Comparison of ENCODE assay signal across 1 cellular context in the genomic region with DNA sequence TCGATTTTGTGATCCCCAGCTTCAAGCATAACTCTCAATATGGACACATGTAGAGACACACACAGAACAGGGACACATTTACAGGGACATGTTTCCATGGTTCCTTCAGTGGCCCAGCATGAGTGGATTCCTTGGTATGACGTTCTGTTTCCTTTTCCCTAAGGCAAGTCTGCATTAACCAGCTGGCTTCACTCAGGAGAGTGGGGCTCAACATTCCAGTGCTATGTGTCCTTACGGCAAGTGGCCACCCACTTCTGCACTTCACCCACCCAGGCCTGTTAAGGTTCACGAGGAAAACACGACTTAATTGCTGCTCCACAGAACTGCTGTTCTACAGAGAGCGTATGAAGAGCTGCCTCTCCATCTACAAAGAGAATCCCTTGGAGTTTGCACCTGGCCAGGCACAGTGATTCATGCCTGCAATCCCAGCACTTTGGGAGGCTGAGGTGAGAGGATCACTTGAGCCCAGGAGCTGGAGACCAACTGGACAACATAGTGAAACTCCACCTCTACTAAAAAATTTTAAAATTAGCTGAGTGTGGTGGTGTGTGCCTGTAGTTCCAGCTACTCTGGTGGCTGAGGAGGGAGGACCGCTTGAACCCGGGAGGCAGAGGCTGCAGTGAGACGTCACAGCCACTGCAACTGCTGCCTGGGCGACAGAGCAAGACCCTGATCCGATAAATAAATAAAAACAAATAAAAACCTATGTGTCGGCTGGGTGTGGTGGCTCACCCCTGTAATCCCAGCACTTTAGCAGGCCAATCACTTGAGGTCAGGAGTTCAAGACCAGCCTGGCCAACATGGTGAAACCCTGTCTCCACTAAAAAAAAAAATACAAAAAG.
TF ChIP-seq lines count a peak whose summit lies in the region.

No MANE protein-coding gene starts in this region.

TF ChIP-seq in H1, 55 proteins besides CTCF, POLR2A, EP300 and RAD21:
- TF ChIP-seq KDM5A (IDR thresholded peaks at IDR 0.05; ENCODE audit: low read length) (no peak), CEBPB (IDR thresholded peaks at IDR 0.05; ENCODE audit: low read depth, low read length) (no peak), SIX5 (IDR thresholded peaks at IDR 0.05; ENCODE audit: low read depth, low read length) (no peak), TAF7 (optimal IDR thresholded peaks at IDR 0.05; ENCODE audit: borderline replicate concordance, low read depth, low read length) (no peak), POLR2AphosphoS5 (IDR thresholded peaks at IDR 0.05; ENCODE audit: low read depth, low read length) (no peak), TAF1 (IDR thresholded peaks at IDR 0.05; ENCODE audit: low read depth, low read length) (no peak), GTF2F1 (IDR thresholded peaks at IDR 0.05; ENCODE audit: borderline replicate concordance, low read depth, low read length) (no peak), RBBP5 (IDR thresholded peaks at IDR 0.05; ENCODE audit: borderline replicate concordance, low read depth, low read length) (no peak)
- TF ChIP-seq, protein P1, sequence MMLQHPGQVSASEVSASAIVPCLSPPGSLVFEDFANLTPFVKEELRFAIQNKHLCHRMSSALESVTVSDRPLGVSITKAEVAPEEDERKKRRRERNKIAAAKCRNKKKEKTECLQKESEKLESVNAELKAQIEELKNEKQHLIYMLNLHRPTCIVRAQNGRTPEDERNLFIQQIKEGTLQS (IDR thresholded peaks at IDR 0.05; ENCODE audit: insufficient read depth, low read depth, low read length): no peak
TF ChIP-seq in H1: peak in this region for 0.
